Comparison of ENCODE assay signal across 11 cellular contexts in the genomic region with DNA sequence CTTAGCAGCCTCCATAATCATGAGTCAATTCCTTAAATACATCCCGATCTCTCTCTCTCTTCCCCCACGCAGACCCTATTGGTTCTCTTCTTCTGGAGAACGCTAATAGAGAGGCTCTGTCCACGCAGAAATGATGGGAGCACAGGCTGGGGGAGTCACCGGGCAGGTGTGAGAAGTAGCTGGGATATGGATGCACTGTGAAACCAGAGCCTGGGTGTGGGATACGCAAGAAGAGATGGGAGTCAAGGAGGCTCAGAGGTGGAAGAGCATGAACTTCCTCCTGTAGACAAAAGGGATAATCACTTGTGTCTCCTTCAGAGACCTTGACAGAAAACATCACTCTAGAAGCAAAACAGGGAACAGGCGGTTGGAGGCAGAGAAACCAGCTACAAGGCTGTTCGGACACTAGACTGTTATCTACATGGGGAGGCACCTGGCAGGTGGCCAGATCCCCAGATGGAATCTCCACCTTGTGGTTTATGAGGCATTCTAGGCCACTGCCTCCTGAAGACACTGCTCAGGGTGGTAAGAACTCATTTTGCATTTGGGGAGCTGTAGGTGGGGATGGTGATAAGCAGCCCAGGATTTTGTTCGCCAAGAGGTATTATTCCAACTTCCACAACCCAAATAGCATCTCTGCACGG. TPM values are rescaled to one million over a fixed set of nuclear protein-coding genes. Genes with fewer than 3 reads are reported as not detected.
DNase-seq lines count a peak whose midpoint lies in the region; TF ChIP-seq lines count a peak whose summit lies in the region.
"Had no signal": no experiment of that assay in that cellular context is flagged by ENCODE, and none has a peak within 500 bp of the region (broad histone marks: within the 10 kb centered on the region; RNA-seq: fewer than 3 reads in every experiment).

No MANE protein-coding gene starts in this region.

- no peaks in the 10 kb centered on the region for H3K27me3 ChIP-seq in H9 (ENCODE audit: insufficient read depth, low read length)
- 0 out of 2 replicates have a peak, but pooled peaks cover 3% of the 10 kb centered on the region for H3K27me3 ChIP-seq in OCI-LY3 (ENCODE audit: low read depth, low read length)
- H3K27me3 ChIP-seq in ovary: no peaks in the 10 kb centered on the region

- no peak overlapping the region for H2BK12ac ChIP-seq in H9 (ENCODE audit: insufficient read length, low read depth, low read length)

- H3T11ph ChIP-seq in H9 (ENCODE audit: low read length): no peak overlapping the region

- no peak overlapping the region for H3K23ac ChIP-seq in H9 (ENCODE audit: insufficient read length, low read depth, low read length)

- no peak overlapping the region for H4K91ac ChIP-seq in H9 (ENCODE audit: insufficient read length, low read depth, low read length)

- CTCF ChIA-PET in HEK293T (lab: Yijun Ruan, JAX): no interaction called here

- peaks cover 4 to 24% (median 17%) of the 10 kb centered on the region in 3 experiments for H3K36me3 Mint-ChIP-seq in H9 (ENCODE audit: insufficient read depth in 1 of 3, low read depth in 3 of 3)
- H3K36me3 Mint-ChIP-seq in activated T-cell treated with anti-CD3 and anti-CD28 coated beads, Interleukin-2, amount 50 U/mL, for 24 hours (ENCODE audit: low read depth): peaks cover 14% of the 10 kb centered on the region
- H3K36me3 Mint-ChIP-seq: activated naive CD4-positive, alpha-beta T cell treated with anti-CD3 and anti-CD28 coated beads, Interleukin-2, amount 50 U/mL, for 24 hours had no signal

- peak overlapping the region in 1 of 3 experiments; percentile 18; a peak in 3 of 7 replicates for H3K27ac Mint-ChIP-seq in H9
- H3K27ac Mint-ChIP-seq in activated T-cell treated with anti-CD3 and anti-CD28 coated beads, Interleukin-2, amount 50 U/mL, for 24 hours: no peak overlapping the region
- H3K27ac Mint-ChIP-seq: activated naive CD4-positive, alpha-beta T cell treated with anti-CD3 and anti-CD28 coated beads, Interleukin-2, amount 50 U/mL, for 24 hours had no signal

- no peak for TF ChIP-seq POLR2A in ovary (IDR thresholded peaks at IDR 0.05)

- no peak overlapping the region for H3K4me3 ChIP-seq in OCI-LY3 (ENCODE audit: low read length)
- no peak overlapping the region for H3K4me3 ChIP-seq in coronary artery
- no peak overlapping the region for H3K4me3 ChIP-seq in ovary

- H2BK120ac ChIP-seq in H9 (ENCODE audit: low read depth, low read length, poor library complexity, severe bottlenecking): no peak overlapping the region

- H3K27ac ChIP-seq in H9 (ENCODE audit: insufficient read length, low read depth, low read length) (no peak overlapping the region), OCI-LY3 (ENCODE audit: low read length) (no peak overlapping the region), coronary artery (peak overlapping the region in 1 of 2 donors; percentile 35), ovary (no peak overlapping the region)

- no peak overlapping the region for H3K56ac ChIP-seq in H9 (ENCODE audit: insufficient read length, low read depth, low read length)

- no peaks in the 10 kb centered on the region for H3K23me2 ChIP-seq in H9 (ENCODE audit: insufficient read length, low read depth, low read length, poor library complexity, severe bottlenecking)

- H3K4me2 ChIP-seq in H9 (ENCODE audit: insufficient read depth, insufficient read length, low read length) (no peak overlapping the region), OCI-LY3 (ENCODE audit: low read length) (peak overlapping the region; percentile 69; the same call in 1 of the 2 replicates)

- H3K27me3 Mint-ChIP-seq in H9 (ENCODE audit: low read depth): no peaks in the 10 kb centered on the region
- H3K27me3 Mint-ChIP-seq in activated T-cell treated with anti-CD3 and anti-CD28 coated beads, Interleukin-2, amount 50 U/mL, for 24 hours: no peaks in the 10 kb centered on the region
- H3K27me3 Mint-ChIP-seq: activated naive CD4-positive, alpha-beta T cell treated with anti-CD3 and anti-CD28 coated beads, Interleukin-2, amount 50 U/mL, for 24 hours had no signal

- no peaks in the 10 kb centered on the region for H3K9me3 Mint-ChIP-seq in H9
- no peaks in the 10 kb centered on the region for H3K9me3 Mint-ChIP-seq in activated T-cell treated with anti-CD3 and anti-CD28 coated beads, Interleukin-2, amount 50 U/mL, for 24 hours
- H3K9me3 Mint-ChIP-seq: activated naive CD4-positive, alpha-beta T cell treated with anti-CD3 and anti-CD28 coated beads, Interleukin-2, amount 50 U/mL, for 24 hours had no signal

- no peaks in the 10 kb centered on the region for H3K9me3 ChIP-seq in H9 (ENCODE audit: control insufficient read depth, low read depth, low read length)
- H3K9me3 ChIP-seq in OCI-LY3 (ENCODE audit: insufficient read depth, low read length): no peaks in the 10 kb centered on the region
- H3K9me3 ChIP-seq in ovary: no peaks in the 10 kb centered on the region

- H3K4me1 ChIP-seq in H9 (ENCODE audit: insufficient read depth, low read length): peaks cover 4% of the 10 kb centered on the region; the same call in 1 of the 2 replicates
- peaks cover 71% of the 10 kb centered on the region for H3K4me1 ChIP-seq in OCI-LY3 (ENCODE audit: low read length)
- peaks cover 17% of the 10 kb centered on the region for H3K4me1 ChIP-seq in ovary (ENCODE audit: insufficient read depth)

- POLR2A ChIA-PET in HEK293T (lab: Yijun Ruan, JAX): no interaction called here

- H3K4ac ChIP-seq in H9 (ENCODE audit: low read depth, low read length): no peak overlapping the region

- H2BK20ac ChIP-seq in H9 (ENCODE audit: low read depth, low read length, poor library complexity, severe bottlenecking): no peak overlapping the region

- no peak for TF ChIP-seq EP300 in ovary (IDR thresholded peaks at IDR 0.05)

- no peaks in the 10 kb centered on the region for H3K79me1 ChIP-seq in H9 (ENCODE audit: insufficient read depth, low read depth, low read length, poor library complexity, severe bottlenecking)

- H3K4me3 Mint-ChIP-seq in H9: no peak overlapping the region
- no peak overlapping the region for H3K4me3 Mint-ChIP-seq in activated T-cell treated with anti-CD3 and anti-CD28 coated beads, Interleukin-2, amount 50 U/mL, for 24 hours
- H3K4me3 Mint-ChIP-seq: activated naive CD4-positive, alpha-beta T cell treated with anti-CD3 and anti-CD28 coated beads, Interleukin-2, amount 50 U/mL, for 24 hours had no signal

- TF ChIP-seq CTCF in H9 (conservative IDR thresholded peaks at IDR 0.05) (no peak), OCI-LY3 (IDR thresholded peaks at IDR 0.05; ENCODE audit: low read depth, low read length) (no peak), coronary artery (IDR thresholded peaks at IDR 0.05) (no peak), ovary (IDR thresholded peaks at IDR 0.05) (no peak)

- no peak overlapping the region for H2BK5ac ChIP-seq in H9 (ENCODE audit: insufficient read length, low read length)

- H3K79me2 ChIP-seq in H9 (ENCODE audit: insufficient read depth, low read length) (no peaks in the 10 kb centered on the region), OCI-LY3 (ENCODE audit: low read length) (no peaks in the 10 kb centered on the region)

- H3K9ac ChIP-seq in H9 (ENCODE audit: extremely low read depth, insufficient read length, low read length) (no peak overlapping the region), OCI-LY3 (ENCODE audit: low read length) (no peak overlapping the region)

- H2AFZ ChIP-seq in H9 (ENCODE audit: low read length) (no peak overlapping the region), OCI-LY3 (ENCODE audit: low read depth, low read length) (no peak overlapping the region)

- no peak overlapping the region for H4K5ac ChIP-seq in H9 (ENCODE audit: insufficient read length, low read depth, low read length)

- peaks cover 55 to 56% of the 10 kb centered on the region in 2 experiments for H3K4me1 Mint-ChIP-seq in H9
- H3K4me1 Mint-ChIP-seq in activated T-cell treated with anti-CD3 and anti-CD28 coated beads, Interleukin-2, amount 50 U/mL, for 24 hours (ENCODE audit: low read depth): peaks cover 29% of the 10 kb centered on the region

- H2BK15ac ChIP-seq in H9 (ENCODE audit: low read depth, low read length): no peak overlapping the region

- DNase-seq in H9 (peak; percentile 26), coronary artery (ENCODE audit: low spot score) (peak; percentile 69), ovary (peak in 3 of 5 donors; percentile 41 to 59 (median 51)), NCI-H774 (lab: John Stamatoyannopoulos, UW) (no peak), ecto neural progenitor cell (ENCODE audit: low spot score) (no peak), HEK293T (ENCODE audit: extremely low spot score) (no peak)
- DNase-seq in activated T-cell treated with anti-CD3 and anti-CD28 coated beads, Interleukin-2, amount 50 U/mL, for 24 hours: no peak
- DNase-seq: MV-4-11 had no signal

- no CpG with 5 or more reads among the region's 10 CpGs for WGBS in H9 (ENCODE audit: extremely low coverage, insufficient read length, low lambda C conversion rate)
- 27 to 41% (median 36%) methylated on average over 10 of the region's 10 CpGs for WGBS in ovary, 3 donors

- no peak overlapping the region for H4K8ac ChIP-seq in H9 (replicated peaks; ENCODE audit: insufficient read length, low read depth, low read length)

- H2AK5ac ChIP-seq in H9 (ENCODE audit: insufficient read length, low read length): no peak overlapping the region

- H3K18ac ChIP-seq in H9 (ENCODE audit: insufficient read length, low read depth, low read length): no peak overlapping the region

- intact Hi-C loops in ovary (cut with DNase I): no loop called here

- no peak overlapping the region for H3K14ac ChIP-seq in H9 (ENCODE audit: insufficient read depth, low read length)

- H3K36me3 ChIP-seq in OCI-LY3 (replicated peaks; ENCODE audit: low read depth, low read length): peaks cover 14% of the 10 kb centered on the region
- H3K36me3 ChIP-seq in ovary: no peaks in the 10 kb centered on the region

- H4K20me1 ChIP-seq in H9 (ENCODE audit: control insufficient read depth, insufficient read depth, insufficient read length) (no peaks in the 10 kb centered on the region), OCI-LY3 (ENCODE audit: insufficient read depth, low read length) (no peaks in the 10 kb centered on the region)

TF ChIP-seq in HEK293T, 16 proteins besides CTCF, POLR2A, EP300 and RAD21:
- no peak for TF ChIP-seq ZNF384 (IDR thresholded peaks at IDR 0.05)
- no peak for TF ChIP-seq TARDBP (IDR thresholded peaks at IDR 0.05)
- TF ChIP-seq FOXA1 (IDR thresholded peaks at IDR 0.05): no peak
- TF ChIP-seq SUZ12 (IDR thresholded peaks at IDR 0.05): no peak
- TF ChIP-seq NFRKB (IDR thresholded peaks at IDR 0.05): no peak
- TF ChIP-seq FOXM1 (IDR thresholded peaks at IDR 0.05; ENCODE audit: borderline replicate concordance): no peak

RNA-seq across cellular contexts. Expression of a gene that starts 7.2 kb away (rescaled TPM):
- total RNA-seq in H9 (2021) (0.09 and 0.15 TPM in 2 replicates), ovary (1 to 10 TPM; 1.1 to 8.4 (median 2.9) TPM)
- 1 to 10 TPM; 1.8 to 5.1 TPM for polyA plus RNA-seq in ovary
- total RNA-seq: H1 had no signal

RNA-seq across cellular contexts. Expression of a gene that starts 43.0 kb away (rescaled TPM):
- total RNA-seq in H9 (2021): not detected in 2 replicates
- total RNA-seq in ovary: 1 to 10 TPM in 5 of 7 donors, under 1 TPM in 2; 0.25 to 3.9 (median 1.7) TPM
- polyA plus RNA-seq in ovary: 10 to 100 TPM in 1 of 2 donors, 1 to 10 TPM in 1; 2.0 to 12.3 TPM

Comparison
In these comparisons a context has a peak if more than half of its experiments do, and no peak if none do; other contexts are left out.
1. DNase-seq: peak in H9 (single experiment), coronary artery (single experiment) and ovary (3 of 5); none in NCI-H774 (single experiment), ecto neural progenitor cell (single experiment), HEK293T (single experiment) and activated T-cell treated with anti-CD3 and anti-CD28 coated beads, Interleukin-2, amount 50 U/mL, for 24 hours (single experiment).